18 cellular contexts compared by ENCODE assay signal in the genomic region with DNA sequence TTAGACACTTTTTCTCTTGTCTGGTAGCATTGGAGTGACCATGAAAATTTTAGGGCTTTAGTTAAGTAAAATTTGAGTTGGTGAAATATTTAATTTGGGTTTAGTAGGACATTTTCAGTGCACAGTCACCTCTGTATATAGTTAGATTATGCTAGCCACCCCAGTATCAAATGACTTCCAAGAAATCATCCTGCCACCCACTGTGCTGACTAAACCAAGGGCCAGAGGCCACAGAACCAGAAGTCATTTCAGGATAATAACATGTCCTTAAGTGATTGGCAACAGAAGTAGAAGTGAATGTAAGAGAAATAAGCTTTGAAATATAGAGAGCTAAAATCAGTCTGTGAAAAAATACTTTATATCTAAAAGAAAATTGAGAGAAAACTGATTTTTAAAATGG.
DNase-seq lines count a peak whose midpoint lies in the region; ATAC-seq and TF ChIP-seq lines count a peak whose summit lies in the region.
"Had no signal": no experiment of that assay in that cellular context is flagged by ENCODE, and none has a peak within 500 bp of the region (broad histone marks: within the 10 kb centered on the region; RNA-seq: fewer than 3 reads in every experiment).

No MANE protein-coding gene starts in this region.

- H3K9me3 ChIP-seq in SJCRH30 (replicated peaks), result no peaks in the 10 kb centered on the region
- H3K9me3 ChIP-seq: BE2C, SJSA1 had no signal

- H3K4me1 Mint-ChIP-seq in osteocyte (ENCODE audit: unreplicated experiment), result peaks cover 37% of the 10 kb centered on the region

- ATAC-seq in GM21737 (IDR thresholded peaks at IDR 0.05; ENCODE audit: unreplicated experiment), result no peak
- ATAC-seq: GM23338 had no signal

- TF ChIP-seq CTCF in fibroblast of mammary gland (conservative IDR thresholded peaks at IDR 0.05; ENCODE audit: control insufficient read depth, insufficient read depth, low read depth, low read length) (no peak), osteocyte (IDR thresholded peaks at IDR 0.05) (no peak)

- no peaks in the 10 kb centered on the region for H3K9me3 Mint-ChIP-seq in osteocyte (ENCODE audit: unreplicated experiment)
- H3K9me3 Mint-ChIP-seq: GM23338 had no signal

- no peaks in the 10 kb centered on the region for H3K36me3 Mint-ChIP-seq in osteocyte (ENCODE audit: unreplicated experiment)

- H3K27ac ChIP-seq in SJCRH30, result no peak overlapping the region
- H3K27ac ChIP-seq: SJSA1 had no signal

- H3K27ac Mint-ChIP-seq in osteocyte (ENCODE audit: unreplicated experiment), result no peak overlapping the region
- H3K27ac Mint-ChIP-seq: CD4-positive, alpha-beta T cell; GM23338 had no signal

- DNase-seq in LHCN-M2 (ENCODE audit: low read depth) (peak; percentile 51), SJCRH30 (peak; percentile 6 to 22), fibroblast of mammary gland (ENCODE audit: low read depth) (peak; percentile 55), smooth muscle cell of the brain vasculature (ENCODE audit: low read depth, low spot score) (peak; percentile 21), osteocyte (ENCODE audit: extremely low spot score, unreplicated experiment) (no peak), HK-2 (ENCODE audit: unreplicated experiment) (no peak)
- DNase-seq: BE2C; CD4-positive, alpha-beta T cell; IMR-90; Karpas-422; NCI-H1105 treated with DMSO at 0.1 percent for 48 hours; NCI-H1694 treated with DMSO at 0.1 percent for 48 hours; NCI-H2107; NCI-H446 treated with DMSO at 0.1 percent for 48 hours; NCI-H748 treated with DMSO at 0.1 percent for 48 hours had no signal

- H3K4me3 Mint-ChIP-seq in osteocyte (ENCODE audit: unreplicated experiment), result no peak overlapping the region
- H3K4me3 Mint-ChIP-seq: CD4-positive, alpha-beta T cell; GM23338 had no signal

- no peaks in the 10 kb centered on the region for H3K27me3 Mint-ChIP-seq in osteocyte (ENCODE audit: unreplicated experiment)
- H3K27me3 Mint-ChIP-seq: CD4-positive, alpha-beta T cell had no signal

- no peaks in the 10 kb centered on the region; the same call in 1 of the 2 replicates for H3K4me1 ChIP-seq in SJCRH30
- H3K4me1 ChIP-seq: BE2C had no signal

- H3K36me3 ChIP-seq in SJCRH30, result no peaks in the 10 kb centered on the region
- H3K36me3 ChIP-seq: BE2C, SJSA1 had no signal

- H3K27me3 ChIP-seq in SJCRH30, result no peaks in the 10 kb centered on the region
- H3K27me3 ChIP-seq: BE2C, SJSA1 had no signal

- H3K4me3 ChIP-seq in SJCRH30, result no peak overlapping the region
- no peak overlapping the region for H3K4me3 ChIP-seq in fibroblast of mammary gland (ENCODE audit: control insufficient read depth, low read depth, low read length)
- H3K4me3 ChIP-seq: GM23338, SJSA1 had no signal

Comparison
In these comparisons a context has a peak if more than half of its experiments do, and no peak if none do; other contexts are left out.
1. DNase-seq: peak in LHCN-M2 (single experiment), SJCRH30 (2 of 2), fibroblast of mammary gland (single experiment) and smooth muscle cell of the brain vasculature (single experiment); none in osteocyte (single experiment) and HK-2 (single experiment).